In genomic region chr6:49264496-49264895, GRCh38 we compare ENCODE assay signal across 1 cellular context.
TF ChIP-seq lines count a peak whose summit lies in the region.

No MANE protein-coding gene starts in this region.

TF ChIP-seq in HepG2, 621 proteins besides CTCF, POLR2A, EP300 and RAD21 (continued from another document):
- TF ChIP-seq ZBTB34 (CRISPR knock-in tag; IDR thresholded peaks at IDR 0.05) (no peak), ZSCAN5A (CRISPR knock-in tag; IDR thresholded peaks at IDR 0.05; ENCODE audit: borderline replicate concordance) (no peak), ZNF180 (CRISPR knock-in tag; IDR thresholded peaks at IDR 0.05; ENCODE audit: borderline replicate concordance, low read depth) (no peak), CEBPB (IDR thresholded peaks at IDR 0.05; ENCODE audit: borderline replicate concordance, low read depth, low read length) (no peak), KDM3A (CRISPR knock-in tag; IDR thresholded peaks at IDR 0.05; ENCODE audit: low read depth) (no peak), HNRNPL (IDR thresholded peaks at IDR 0.05; ENCODE audit: low read depth, low read length) (no peak), ZNF296 (CRISPR knock-in tag; conservative IDR thresholded peaks at IDR 0.05) (no peak), ZNF292 (CRISPR knock-in tag; IDR thresholded peaks at IDR 0.05; ENCODE audit: borderline replicate concordance, low read depth) (no peak), LCORL (IDR thresholded peaks at IDR 0.05) (no peak), LCORL (CRISPR knock-in tag; IDR thresholded peaks at IDR 0.05) (no peak), ZNF556 (CRISPR knock-in tag; IDR thresholded peaks at IDR 0.05; ENCODE audit: borderline replicate concordance) (no peak), THAP8 (CRISPR knock-in tag; IDR thresholded peaks at IDR 0.05; ENCODE audit: borderline replicate concordance) (no peak)
- TF ChIP-seq, protein P1, sequence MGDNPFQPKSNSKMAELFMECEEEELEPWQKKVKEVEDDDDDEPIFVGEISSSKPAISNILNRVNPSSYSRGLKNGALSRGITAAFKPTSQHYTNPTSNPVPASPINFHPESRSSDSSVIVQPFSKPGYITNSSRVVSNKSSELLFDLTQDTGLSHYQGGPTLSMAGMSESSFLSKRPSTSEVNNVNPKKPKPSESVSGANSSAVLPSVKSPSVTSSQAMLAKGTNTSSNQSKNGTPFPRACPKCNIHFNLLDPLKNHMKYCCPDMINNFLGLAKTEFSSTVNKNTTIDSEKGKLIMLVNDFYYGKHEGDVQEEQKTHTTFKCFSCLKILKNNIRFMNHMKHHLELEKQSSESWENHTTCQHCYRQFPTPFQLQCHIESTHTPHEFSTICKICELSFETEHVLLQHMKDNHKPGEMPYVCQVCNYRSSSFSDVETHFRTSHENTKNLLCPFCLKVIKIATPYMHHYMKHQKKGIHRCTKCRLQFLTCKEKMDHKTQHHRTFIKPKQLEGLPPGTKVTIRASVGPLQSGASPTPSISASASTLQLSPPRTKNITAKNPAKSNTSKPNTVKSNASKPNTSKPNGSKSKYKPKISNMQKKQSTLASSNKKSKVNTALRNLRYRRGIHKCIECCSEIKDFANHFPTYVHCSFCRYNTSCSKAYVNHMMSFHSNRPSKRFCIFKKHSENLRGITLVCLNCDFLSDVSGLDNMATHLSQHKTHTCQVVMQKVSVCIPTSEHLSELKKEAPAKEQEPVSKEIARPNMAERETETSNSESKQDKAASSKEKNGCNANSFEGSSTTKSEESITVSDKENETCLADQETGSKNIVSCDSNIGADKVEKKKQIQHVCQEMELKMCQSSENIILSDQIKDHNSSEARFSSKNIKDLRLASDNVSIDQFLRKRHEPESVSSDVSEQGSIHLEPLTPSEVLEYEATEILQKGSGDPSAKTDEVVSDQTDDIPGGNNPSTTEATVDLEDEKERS (CRISPR knock-in tag; IDR thresholded peaks at IDR 0.05), result no peak
- TF ChIP-seq, protein P2, sequence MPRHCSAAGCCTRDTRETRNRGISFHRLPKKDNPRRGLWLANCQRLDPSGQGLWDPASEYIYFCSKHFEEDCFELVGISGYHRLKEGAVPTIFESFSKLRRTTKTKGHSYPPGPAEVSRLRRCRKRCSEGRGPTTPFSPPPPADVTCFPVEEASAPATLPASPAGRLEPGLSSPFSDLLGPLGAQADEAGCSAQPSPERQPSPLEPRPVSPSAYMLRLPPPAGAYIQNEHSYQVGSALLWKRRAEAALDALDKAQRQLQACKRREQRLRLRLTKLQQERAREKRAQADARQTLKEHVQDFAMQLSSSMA (CRISPR knock-in tag; IDR thresholded peaks at IDR 0.05), result no peak
- TF ChIP-seq, protein P3, sequence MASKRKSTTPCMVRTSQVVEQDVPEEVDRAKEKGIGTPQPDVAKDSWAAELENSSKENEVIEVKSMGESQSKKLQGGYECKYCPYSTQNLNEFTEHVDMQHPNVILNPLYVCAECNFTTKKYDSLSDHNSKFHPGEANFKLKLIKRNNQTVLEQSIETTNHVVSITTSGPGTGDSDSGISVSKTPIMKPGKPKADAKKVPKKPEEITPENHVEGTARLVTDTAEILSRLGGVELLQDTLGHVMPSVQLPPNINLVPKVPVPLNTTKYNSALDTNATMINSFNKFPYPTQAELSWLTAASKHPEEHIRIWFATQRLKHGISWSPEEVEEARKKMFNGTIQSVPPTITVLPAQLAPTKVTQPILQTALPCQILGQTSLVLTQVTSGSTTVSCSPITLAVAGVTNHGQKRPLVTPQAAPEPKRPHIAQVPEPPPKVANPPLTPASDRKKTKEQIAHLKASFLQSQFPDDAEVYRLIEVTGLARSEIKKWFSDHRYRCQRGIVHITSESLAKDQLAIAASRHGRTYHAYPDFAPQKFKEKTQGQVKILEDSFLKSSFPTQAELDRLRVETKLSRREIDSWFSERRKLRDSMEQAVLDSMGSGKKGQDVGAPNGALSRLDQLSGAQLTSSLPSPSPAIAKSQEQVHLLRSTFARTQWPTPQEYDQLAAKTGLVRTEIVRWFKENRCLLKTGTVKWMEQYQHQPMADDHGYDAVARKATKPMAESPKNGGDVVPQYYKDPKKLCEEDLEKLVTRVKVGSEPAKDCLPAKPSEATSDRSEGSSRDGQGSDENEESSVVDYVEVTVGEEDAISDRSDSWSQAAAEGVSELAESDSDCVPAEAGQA (IDR thresholded peaks at IDR 0.05; ENCODE audit: low read depth), result no peak
- TF ChIP-seq, protein P3 (CRISPR knock-in tag; IDR thresholded peaks at IDR 0.05; ENCODE audit: borderline replicate concordance), result no peak
